18 cellular contexts compared by ENCODE assay signal in genomic region chr11:10002221-10002620, GRCh38.
"Had no signal": no experiment of that assay in that cellular context is flagged by ENCODE, and none has a peak within 500 bp of the region (broad histone marks: within the 10 kb centered on the region; RNA-seq: fewer than 3 reads in every experiment).

No MANE protein-coding gene starts in this region.

- DNase-seq: activated CD4-positive, alpha-beta T cell treated with anti-CD3 and anti-CD28 coated beads, Interleukin-2, amount 10 ng/mL, durations not matched to agents 24 days and 14 days; activated CD8-positive, alpha-beta memory T cell treated with anti-CD3 and anti-CD28 coated beads, Interleukin-2, amount 10 ng/mL, durations not matched to agents 7 days and 5 days; activated CD8-positive, alpha-beta T cell treated with anti-CD3 and anti-CD28 coated beads for 36 hours; activated gamma-delta T cell; aorta; caudate nucleus; colonic mucosa; foreskin fibroblast; heart right ventricle; kidney glomerular epithelial cell; left ventricle myocardium inferior; natural killer cell; retina; stimulated activated CD4-positive, alpha-beta T cell treated with anti-CD3 and anti-CD28 coated beads, Interleukin-1b, Interleukin-23, amount 100 ng/mL, for 48 hours; stimulated activated naive CD8-positive, alpha-beta T cell treated with anti-CD3 and anti-CD28 coated beads, Interleukin-15, amount 100 ng/mL, for 72 hours; SW 1271; T-helper 17 cell; tibial artery had no signal
